Comparison of ENCODE assay signal across 16 cellular contexts in the genomic region with DNA sequence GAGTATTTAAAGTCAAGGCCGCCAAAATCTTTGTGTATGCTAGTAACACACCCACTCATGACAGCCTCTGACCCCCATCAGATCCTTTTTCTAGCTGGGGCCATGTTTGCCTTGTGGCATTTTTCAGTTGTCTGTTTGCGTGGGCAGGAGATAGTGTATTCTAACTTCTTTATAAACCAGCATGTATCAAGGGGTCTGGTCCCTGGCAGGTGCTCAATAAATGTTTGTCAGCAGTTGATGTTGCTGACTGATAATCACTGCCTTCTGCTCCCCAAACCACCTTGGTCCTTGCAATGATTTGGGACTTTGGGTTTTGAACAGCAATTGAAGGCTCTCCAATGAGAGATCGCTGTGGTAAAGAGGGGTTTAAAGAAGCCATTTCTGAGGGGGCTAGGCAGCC. TPM values are rescaled to one million over a fixed set of nuclear protein-coding genes. Genes with fewer than 3 reads are reported as not detected.
DNase-seq lines count a peak whose midpoint lies in the region; ATAC-seq and TF ChIP-seq lines count a peak whose summit lies in the region.
"Had no signal": no experiment of that assay in that cellular context is flagged by ENCODE, and none has a peak within 500 bp of the region (broad histone marks: within the 10 kb centered on the region; RNA-seq: fewer than 3 reads in every experiment).

No MANE protein-coding gene starts in this region.

- no peaks in the 10 kb centered on the region for H3F3A ChIP-seq in SK-N-SH (replicated peaks; ENCODE audit: insufficient read depth)

- H3K4me3 Mint-ChIP-seq in mesothelial cell of epicardium (no peak overlapping the region), progenitor cell of endocrine pancreas (ENCODE audit: low read depth) (no peak overlapping the region)
- H3K4me3 Mint-ChIP-seq in stimulated activated naive B cell treated with anti-CD40 and anti-IgM and Interleukin-4, amounts not matched to agents 10 μg/mL and 1 μg/mL and 100 μg/mL, for 72 hours = no peak overlapping the region
- H3K4me3 Mint-ChIP-seq in stimulated activated effector memory CD8-positive, alpha-beta T cell treated with anti-CD3 and anti-CD28 coated beads, Interleukin-12 subunit alpha, Interleukin-12 subunit beta, amount 100 ng/mL, for 72 hours = no peak overlapping the region
- H3K4me3 Mint-ChIP-seq: CD14-positive monocyte; CD8-positive, alpha-beta T cell had no signal

- TF ChIP-seq EP300 in SK-N-SH (IDR thresholded peaks at IDR 0.05; ENCODE audit: borderline replicate concordance in 1 of 2, low read depth in 1 of 2, low read length in 1 of 2) = peak in 1 of 2 experiments; percentile 58; a peak in 1 of 4 replicates

- TF ChIP-seq RAD21 in SK-N-SH (IDR thresholded peaks at IDR 0.05; ENCODE audit: low read length) = no peak

- 87% methylated on average over 3 of the region's 3 CpGs for WGBS in SK-N-SH (ENCODE audit: low lambda C conversion rate)

- H3K4me2 ChIP-seq in SK-N-SH = no peak overlapping the region

- no peaks in the 10 kb centered on the region for H3K9me3 Mint-ChIP-seq in mesothelial cell of epicardium
- H3K9me3 Mint-ChIP-seq in progenitor cell of endocrine pancreas (ENCODE audit: low read depth) = no peaks in the 10 kb centered on the region
- H3K9me3 Mint-ChIP-seq in stimulated activated naive B cell treated with anti-CD40 and anti-IgM and Interleukin-4, amounts not matched to agents 10 μg/mL and 1 μg/mL and 100 μg/mL, for 72 hours = no peaks in the 10 kb centered on the region
- no peaks in the 10 kb centered on the region for H3K9me3 Mint-ChIP-seq in stimulated activated effector memory CD8-positive, alpha-beta T cell treated with anti-CD3 and anti-CD28 coated beads, Interleukin-12 subunit alpha, Interleukin-12 subunit beta, amount 100 ng/mL, for 72 hours
- H3K9me3 Mint-ChIP-seq: CD8-positive, alpha-beta T cell had no signal

- no peak for DNase-seq in SK-N-SH
- no peak for DNase-seq in brain microvascular endothelial cell
- no peak for DNase-seq in mesothelial cell of epicardium (ENCODE audit: low spot score in 2 of 2, unreplicated experiment in 2 of 2)
- DNase-seq in progenitor cell of endocrine pancreas (ENCODE audit: low spot score, unreplicated experiment) = no peak
- no peak for DNase-seq in stimulated activated naive B cell treated with anti-CD40 and anti-IgM and Interleukin-4, amounts not matched to agents 10 μg/mL and 1 μg/mL and 100 μg/mL, for 72 hours
- no peak for DNase-seq in GM13976 (ENCODE audit: low spot score)
- DNase-seq in stimulated activated effector memory CD8-positive, alpha-beta T cell treated with anti-CD3 and anti-CD28 coated beads, Interleukin-12 subunit alpha, Interleukin-12 subunit beta, amount 100 ng/mL, for 72 hours (ENCODE audit: low spot score in 2 of 2) = no peak
- DNase-seq: CD8-positive, alpha-beta T cell; COR-L47; DND-41; GDM1; H7 had no signal

- no peaks in the 10 kb centered on the region for H3K27me3 Mint-ChIP-seq in mesothelial cell of epicardium (ENCODE audit: low read depth)
- no peaks in the 10 kb centered on the region for H3K27me3 Mint-ChIP-seq in progenitor cell of endocrine pancreas
- H3K27me3 Mint-ChIP-seq in stimulated activated naive B cell treated with anti-CD40 and anti-IgM and Interleukin-4, amounts not matched to agents 10 μg/mL and 1 μg/mL and 100 μg/mL, for 72 hours = no peaks in the 10 kb centered on the region

- CTCF ChIA-PET in SK-N-SH (lab: Yijun Ruan, JAX) = interaction anchor here (0.6 to 3.0 kb wide), 2 partner anchors 11 to 147 kb away, joined by 3 to 14 read pairs; no protein-coding TSS in a partner anchor

- no peak for ATAC-seq in SK-N-SH treated with all-trans-retinoic acid at 6 μM for 48 hours
- no peak for ATAC-seq in stimulated activated naive B cell treated with anti-CD40 and anti-IgM and Interleukin-4, amounts not matched to agents 10 μg/mL and 1 μg/mL and 100 μg/mL, for 72 hours (replicated peaks)
- no peak for ATAC-seq in stimulated activated effector memory CD8-positive, alpha-beta T cell treated with anti-CD3 and anti-CD28 coated beads, Interleukin-12 subunit alpha, Interleukin-12 subunit beta, amount 100 ng/mL, for 72 hours
- ATAC-seq: CD8-positive, alpha-beta T cell had no signal

- in situ Hi-C loops in brain microvascular endothelial cell (cut with HindIII; ENCODE audit: low pct_ligation_motif_present, low sequenced_read_pairs) = no loop called here
- in situ Hi-C loops in GM13976 (cut with MboI; ENCODE audit: low sequenced_read_pairs, unreplicated experiment) = no loop called here

- POLR2A ChIA-PET in SK-N-SH (lab: Yijun Ruan, JAX) = no interaction called here

- H3K9me3 ChIP-seq in SK-N-SH = no peaks in the 10 kb centered on the region

- no peak overlapping the region for H3K9ac ChIP-seq in SK-N-SH

- no peak overlapping the region for H2AFZ ChIP-seq in SK-N-SH (ENCODE audit: low read depth)

- peak overlapping the region in 1 of 2 experiments; percentile 67; a peak in 2 of 4 replicates for H3K27ac ChIP-seq in SK-N-SH (ENCODE audit: low read depth in 2 of 2, low read length in 1 of 2)
- peak overlapping the region; percentile 13 for H3K27ac ChIP-seq in brain microvascular endothelial cell
- H3K27ac ChIP-seq: 22Rv1 had no signal

- peak overlapping the region; percentile 64 for H3K27ac Mint-ChIP-seq in mesothelial cell of epicardium
- peak overlapping the region; percentile 81 for H3K27ac Mint-ChIP-seq in progenitor cell of endocrine pancreas
- H3K27ac Mint-ChIP-seq in stimulated activated naive B cell treated with anti-CD40 and anti-IgM and Interleukin-4, amounts not matched to agents 10 μg/mL and 1 μg/mL and 100 μg/mL, for 72 hours = no peak overlapping the region
- H3K27ac Mint-ChIP-seq in stimulated activated effector memory CD8-positive, alpha-beta T cell treated with anti-CD3 and anti-CD28 coated beads, Interleukin-12 subunit alpha, Interleukin-12 subunit beta, amount 100 ng/mL, for 72 hours = no peak overlapping the region
- H3K27ac Mint-ChIP-seq: CD14-positive monocyte; CD8-positive, alpha-beta T cell had no signal

- peaks cover 81% of the 10 kb centered on the region for H3K79me2 ChIP-seq in SK-N-SH (ENCODE audit: insufficient read depth)

- H3K27me3 ChIP-seq in SK-N-SH (ENCODE audit: insufficient read depth) = no peaks in the 10 kb centered on the region
- no peaks in the 10 kb centered on the region for H3K27me3 ChIP-seq in brain microvascular endothelial cell (replicated peaks)

- TF ChIP-seq CTCF in SK-N-SH (IDR thresholded peaks at IDR 0.05) = no peak
- no peak for TF ChIP-seq CTCF in brain microvascular endothelial cell (IDR thresholded peaks at IDR 0.05; ENCODE audit: low read depth, low read length, missing control alignments)
- TF ChIP-seq CTCF in mesothelial cell of epicardium (IDR thresholded peaks at IDR 0.05; ENCODE audit: unreplicated experiment) = no peak
- no peak for TF ChIP-seq CTCF in progenitor cell of endocrine pancreas (IDR thresholded peaks at IDR 0.05; ENCODE audit: unreplicated experiment)
- no peak for TF ChIP-seq CTCF in GM13976 (IDR thresholded peaks at IDR 0.05; ENCODE audit: borderline replicate concordance, control extremely low read depth, extremely low read depth, insufficient read depth, missing control alignments)

- H3K4me1 Mint-ChIP-seq in mesothelial cell of epicardium = peaks cover 71% of the 10 kb centered on the region
- H3K4me1 Mint-ChIP-seq in progenitor cell of endocrine pancreas (ENCODE audit: low read depth) = peaks cover 25% of the 10 kb centered on the region
- no peaks in the 10 kb centered on the region for H3K4me1 Mint-ChIP-seq in stimulated activated naive B cell treated with anti-CD40 and anti-IgM and Interleukin-4, amounts not matched to agents 10 μg/mL and 1 μg/mL and 100 μg/mL, for 72 hours
- no peaks in the 10 kb centered on the region for H3K4me1 Mint-ChIP-seq in stimulated activated effector memory CD8-positive, alpha-beta T cell treated with anti-CD3 and anti-CD28 coated beads, Interleukin-12 subunit alpha, Interleukin-12 subunit beta, amount 100 ng/mL, for 72 hours
- H3K4me1 Mint-ChIP-seq: CD14-positive monocyte had no signal

- no peak overlapping the region for H3K4me3 ChIP-seq in SK-N-SH (ENCODE audit: low read depth in 2 of 2, low read length in 1 of 2)
- H3K4me3 ChIP-seq in brain microvascular endothelial cell (ENCODE audit: low read depth, low read length) = no peak overlapping the region

- H3K36me3 Mint-ChIP-seq in mesothelial cell of epicardium (peaks cover 18% of the 10 kb centered on the region), progenitor cell of endocrine pancreas (ENCODE audit: insufficient read depth) (peaks cover 12% of the 10 kb centered on the region)
- no peaks in the 10 kb centered on the region for H3K36me3 Mint-ChIP-seq in stimulated activated naive B cell treated with anti-CD40 and anti-IgM and Interleukin-4, amounts not matched to agents 10 μg/mL and 1 μg/mL and 100 μg/mL, for 72 hours
- no peaks in the 10 kb centered on the region for H3K36me3 Mint-ChIP-seq in stimulated activated effector memory CD8-positive, alpha-beta T cell treated with anti-CD3 and anti-CD28 coated beads, Interleukin-12 subunit alpha, Interleukin-12 subunit beta, amount 100 ng/mL, for 72 hours
- H3K36me3 Mint-ChIP-seq: CD14-positive monocyte; CD8-positive, alpha-beta T cell had no signal

- H4K20me1 ChIP-seq in SK-N-SH (ENCODE audit: insufficient read depth) = no peaks in the 10 kb centered on the region

- H3K9me2 ChIP-seq in SK-N-SH = no peaks in the 10 kb centered on the region

- peaks cover 12 to 27% of the 10 kb centered on the region in 2 experiments for H3K4me1 ChIP-seq in SK-N-SH (ENCODE audit: control insufficient read depth in 1 of 2, insufficient read depth in 2 of 2, low read depth in 1 of 2, low read length in 1 of 2)

- no peaks in the 10 kb centered on the region for H3K36me3 ChIP-seq in SK-N-SH (replicated peaks in 1 of 2; ENCODE audit: control insufficient read depth in 1 of 2, insufficient read depth in 2 of 2, low read length in 1 of 2)
- H3K36me3 ChIP-seq in brain microvascular endothelial cell (replicated peaks) = peaks cover 7% of the 10 kb centered on the region

TF ChIP-seq in SK-N-SH, 30 proteins besides CTCF, POLR2A, EP300 and RAD21 (continues in another document):
- TF ChIP-seq SIN3A (IDR thresholded peaks at IDR 0.05; ENCODE audit: borderline replicate concordance, low read depth, low read length) = no peak
- no peak; the same call in 1 of the 2 replicates for TF ChIP-seq GATA2 (CRISPR knock-in tag; IDR thresholded peaks at IDR 0.05)
- no peak for TF ChIP-seq FOXJ3 (CRISPR knock-in tag; IDR thresholded peaks at IDR 0.05)
- TF ChIP-seq RCOR1 (IDR thresholded peaks at IDR 0.05; ENCODE audit: low read length) = peak; percentile 8; the same call in 1 of the 2 replicates

RNA-seq across cellular contexts. Expression of gene RARB, which starts 19.2 kb away (rescaled TPM):
- 10.7 and 15.2 TPM in 2 replicates for polyA plus RNA-seq in SK-N-SH (2012; rRNA removed)
- polyA plus RNA-seq in SK-N-SH (2012; cell fraction: cytosol; rRNA removed) = 13.7 and 14.8 TPM in 2 replicates
- 8.0 and 16.6 TPM in 2 replicates for polyA plus RNA-seq in SK-N-SH (2012; cell fraction: nucleus; rRNA removed)
- total RNA-seq in mesothelial cell of epicardium = 106 to 117 TPM (median 117 TPM) in 3 replicates
- 26.3 and 30.0 TPM in 2 replicates for total RNA-seq in progenitor cell of endocrine pancreas
- total RNA-seq: CD8-positive, alpha-beta T cell; HT-29 had no signal
- polyA plus RNA-seq: CD14-positive monocyte had no signal

Comparison
In these comparisons a context has a peak if more than half of its experiments do, and no peak if none do; other contexts are left out.
1. H3K27ac Mint-ChIP-seq: peak in mesothelial cell of epicardium (single experiment) and progenitor cell of endocrine pancreas (single experiment); none in stimulated activated naive B cell treated with anti-CD40 and anti-IgM and Interleukin-4, amounts not matched to agents 10 μg/mL and 1 μg/mL and 100 μg/mL, for 72 hours (single experiment) and stimulated activated effector memory CD8-positive, alpha-beta T cell treated with anti-CD3 and anti-CD28 coated beads, Interleukin-12 subunit alpha, Interleukin-12 subunit beta, amount 100 ng/mL, for 72 hours (single experiment).